9 cellular contexts compared by ENCODE assay signal in the genomic region with DNA sequence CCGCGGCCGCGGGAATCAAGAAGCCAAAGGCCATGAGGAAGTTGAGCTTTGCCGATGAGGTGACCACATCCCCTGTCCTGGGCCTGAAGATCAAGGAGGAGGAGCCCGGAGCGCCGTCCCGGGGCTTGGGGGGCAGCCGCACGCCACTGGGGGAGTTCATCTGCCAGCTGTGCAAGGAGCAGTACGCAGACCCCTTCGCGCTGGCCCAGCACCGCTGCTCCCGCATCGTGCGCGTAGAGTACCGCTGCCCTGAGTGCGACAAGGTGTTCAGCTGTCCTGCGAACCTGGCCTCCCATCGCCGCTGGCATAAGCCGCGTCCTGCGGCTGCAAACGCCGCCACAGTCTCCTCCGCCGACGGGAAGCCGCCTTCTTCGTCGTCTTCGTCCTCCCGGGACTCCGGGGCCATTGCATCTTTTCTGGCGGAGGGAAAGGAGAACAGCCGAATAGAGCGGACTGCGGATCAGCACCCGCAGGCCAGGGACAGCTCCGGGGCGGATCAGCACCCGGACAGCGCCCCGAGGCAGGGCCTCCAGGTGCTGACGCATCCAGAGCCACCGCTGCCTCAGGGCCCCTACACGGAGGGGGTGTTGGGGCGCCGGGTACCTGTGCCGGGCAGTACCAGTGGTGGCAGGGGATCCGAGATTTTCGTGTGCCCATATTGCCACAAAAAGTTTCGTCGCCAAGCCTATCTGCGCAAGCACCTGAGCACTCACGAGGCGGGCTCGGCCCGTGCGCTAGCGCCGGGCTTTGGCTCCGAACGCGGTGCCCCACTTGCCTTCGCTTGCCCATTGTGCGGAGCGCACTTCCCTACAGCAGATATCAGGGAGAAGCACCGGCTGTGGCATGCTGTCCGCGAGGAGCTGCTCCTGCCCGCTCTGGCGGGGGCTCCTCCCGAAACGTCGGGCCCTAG. TPM values are rescaled to one million over a fixed set of nuclear protein-coding genes. Genes with fewer than 3 reads are reported as not detected.
DNase-seq lines count a peak whose midpoint lies in the region; ATAC-seq and TF ChIP-seq lines count a peak whose summit lies in the region.
"Had no signal": no experiment of that assay in that cellular context is flagged by ENCODE, and none has a peak within 500 bp of the region (broad histone marks: within the 10 kb centered on the region; RNA-seq: fewer than 3 reads in every experiment).

No MANE protein-coding gene starts in this region.

- H3K79me2 ChIP-seq in ACC112 (ENCODE audit: control insufficient read depth, insufficient read depth, low read length, unreplicated experiment): no peaks in the 10 kb centered on the region

- H3K4me1 ChIP-seq in ACC112 (ENCODE audit: control insufficient read depth, insufficient read depth, low read length, unreplicated experiment) (no peaks in the 10 kb centered on the region), foreskin keratinocyte (no peaks in the 10 kb centered on the region), vagina (peaks cover 29% of the 10 kb centered on the region)

- H3K36me3 Mint-ChIP-seq in osteocyte (ENCODE audit: unreplicated experiment): peaks cover 4% of the 10 kb centered on the region

- H3K27me3 Mint-ChIP-seq in osteocyte (ENCODE audit: unreplicated experiment): peaks cover 48% of the 10 kb centered on the region

- H2AFZ ChIP-seq in ACC112 (ENCODE audit: low read length, unreplicated experiment): no peak overlapping the region

- no peak overlapping the region for H3K27ac Mint-ChIP-seq in osteocyte (ENCODE audit: unreplicated experiment)

- H3K36me3 ChIP-seq in ACC112 (ENCODE audit: insufficient read depth, low read length) (peaks cover 2% of the 10 kb centered on the region; the same call in 1 of the 2 replicates), vagina (peaks cover 0 to 4% of the 10 kb centered on the region in 2 donors)
- H3K36me3 ChIP-seq: uterus had no signal

- peak; percentile 55 for DNase-seq in RPMI7951 (ENCODE audit: low read depth)
- DNase-seq in activated naive CD4-positive, alpha-beta T cell (lab: John Stamatoyannopoulos, UW): peak; percentile 8 to 37 (median 13)
- DNase-seq in foreskin keratinocyte: peak; percentile 22 to 54
- DNase-seq in osteocyte (ENCODE audit: extremely low spot score, unreplicated experiment): peak; percentile 91
- DNase-seq in vagina (ENCODE audit: extremely low spot score in 2 of 2): no peak

- H3K4me3 Mint-ChIP-seq in osteocyte (ENCODE audit: unreplicated experiment): peak overlapping the region; percentile 68

- TF ChIP-seq CTCF in foreskin keratinocyte (conservative IDR thresholded peaks at IDR 0.05) (no peak), osteocyte (IDR thresholded peaks at IDR 0.05) (no peak), vagina (IDR thresholded peaks at IDR 0.05) (no peak)

- no peaks in the 10 kb centered on the region for H3K9me3 ChIP-seq in vagina
- H3K9me3 ChIP-seq: uterus had no signal

- H3K4me1 Mint-ChIP-seq in osteocyte (ENCODE audit: unreplicated experiment): peaks cover 10% of the 10 kb centered on the region

- ATAC-seq in GM18519 (IDR thresholded peaks at IDR 0.05; ENCODE audit: low FRiP score, unreplicated experiment) (peak; percentile 44), HG03139 (IDR thresholded peaks at IDR 0.05; ENCODE audit: unreplicated experiment) (peak; percentile 57), foreskin keratinocyte (peak; percentile 87)

- H3K27ac ChIP-seq in ACC112 (ENCODE audit: low read depth, low read length) (no peak overlapping the region), foreskin keratinocyte (no peak overlapping the region), vagina (no peak overlapping the region)
- H3K27ac ChIP-seq: uterus had no signal

- TF ChIP-seq POLR2A in vagina (IDR thresholded peaks at IDR 0.05): no peak

- H3K27me3 ChIP-seq in ACC112 (ENCODE audit: insufficient read depth, low read length): peaks cover 64% of the 10 kb centered on the region
- H3K27me3 ChIP-seq in foreskin keratinocyte: peaks cover 69% of the 10 kb centered on the region
- H3K27me3 ChIP-seq in vagina: no peaks in the 10 kb centered on the region

- intact Hi-C loops in vagina (cut with DNase I): no loop called here

- H3K9me3 Mint-ChIP-seq in osteocyte (ENCODE audit: unreplicated experiment): no peaks in the 10 kb centered on the region

- H3K4me3 ChIP-seq in ACC112 (ENCODE audit: low read depth, low read length) (peak overlapping the region; percentile 79), vagina (peak overlapping the region; percentile 45 to 58)

RNA-seq across cellular contexts. Expression of a gene that starts 1.2 kb away (rescaled TPM):
- total RNA-seq in RPMI7951 (2014; rRNA removed; shearing (Covaris generic)): not detected in 2 replicates
- not detected in 2 replicates for total RNA-seq in foreskin keratinocyte
- not detected in 2 replicates for polyA plus RNA-seq in foreskin keratinocyte
- total RNA-seq in osteocyte: not detected in 2 replicates
- 0.98 TPM for total RNA-seq in vagina

Comparison
In these comparisons a context has a peak if more than half of its experiments do, and no peak if none do; other contexts are left out.
1. DNase-seq: peak in RPMI7951 (single experiment), activated naive CD4-positive, alpha-beta T cell (4 of 4), foreskin keratinocyte (2 of 2) and osteocyte (single experiment); none in vagina (0 of 2).
2. Peak in every context shown above with its lines, with median percentiles within 50 percentile points of each other: ATAC-seq.